ENCODE assay signal across 1 cellular context in the genomic region with DNA sequence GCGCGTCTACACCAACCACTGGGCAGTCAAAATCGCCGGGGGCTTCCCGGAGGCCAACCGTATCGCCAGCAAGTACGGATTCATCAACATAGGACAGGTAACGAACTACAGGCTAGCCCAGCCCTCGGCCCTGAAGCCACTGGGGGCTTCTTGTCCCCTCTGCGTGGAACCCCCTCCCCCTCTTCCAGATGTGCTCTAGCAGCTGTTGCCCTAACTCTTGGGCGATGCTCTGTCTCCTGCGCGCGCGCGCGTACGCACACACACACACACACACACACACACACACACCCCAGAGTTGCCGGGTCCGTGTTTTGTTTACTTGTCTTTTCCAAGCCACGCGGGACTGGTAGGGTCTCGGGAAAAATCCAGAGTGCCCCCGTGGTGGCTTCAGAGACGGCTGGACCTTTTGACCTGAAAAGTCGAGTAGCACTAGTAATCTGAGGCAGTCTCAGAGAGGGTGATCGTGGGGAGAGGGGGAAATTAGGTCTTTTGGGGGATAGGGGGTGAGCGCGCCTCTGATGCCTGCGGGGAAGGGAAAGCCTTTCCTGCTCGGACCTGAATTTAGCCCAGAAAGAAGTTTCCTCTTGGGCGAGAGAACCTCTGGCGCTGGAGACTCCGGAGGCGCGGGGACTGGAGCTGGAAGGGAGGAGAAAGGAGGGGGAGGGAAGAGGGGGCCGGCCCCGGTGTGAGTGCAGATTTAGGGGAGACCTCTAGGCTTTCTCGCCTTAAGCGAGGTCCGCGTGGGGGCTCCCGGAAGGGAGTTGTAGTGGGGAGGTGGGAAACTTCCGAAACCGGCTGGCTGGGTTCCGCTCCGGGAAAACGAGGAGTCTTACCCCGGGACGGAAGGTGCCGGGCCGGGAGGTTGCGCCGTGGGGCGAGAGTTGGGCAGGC.
TF ChIP-seq lines count a peak whose summit lies in the region.

No MANE protein-coding gene starts in this region.

TF ChIP-seq in GM23338, 12 proteins besides CTCF, POLR2A, EP300 and RAD21 (continued from another document):
- TF ChIP-seq, protein P1, sequence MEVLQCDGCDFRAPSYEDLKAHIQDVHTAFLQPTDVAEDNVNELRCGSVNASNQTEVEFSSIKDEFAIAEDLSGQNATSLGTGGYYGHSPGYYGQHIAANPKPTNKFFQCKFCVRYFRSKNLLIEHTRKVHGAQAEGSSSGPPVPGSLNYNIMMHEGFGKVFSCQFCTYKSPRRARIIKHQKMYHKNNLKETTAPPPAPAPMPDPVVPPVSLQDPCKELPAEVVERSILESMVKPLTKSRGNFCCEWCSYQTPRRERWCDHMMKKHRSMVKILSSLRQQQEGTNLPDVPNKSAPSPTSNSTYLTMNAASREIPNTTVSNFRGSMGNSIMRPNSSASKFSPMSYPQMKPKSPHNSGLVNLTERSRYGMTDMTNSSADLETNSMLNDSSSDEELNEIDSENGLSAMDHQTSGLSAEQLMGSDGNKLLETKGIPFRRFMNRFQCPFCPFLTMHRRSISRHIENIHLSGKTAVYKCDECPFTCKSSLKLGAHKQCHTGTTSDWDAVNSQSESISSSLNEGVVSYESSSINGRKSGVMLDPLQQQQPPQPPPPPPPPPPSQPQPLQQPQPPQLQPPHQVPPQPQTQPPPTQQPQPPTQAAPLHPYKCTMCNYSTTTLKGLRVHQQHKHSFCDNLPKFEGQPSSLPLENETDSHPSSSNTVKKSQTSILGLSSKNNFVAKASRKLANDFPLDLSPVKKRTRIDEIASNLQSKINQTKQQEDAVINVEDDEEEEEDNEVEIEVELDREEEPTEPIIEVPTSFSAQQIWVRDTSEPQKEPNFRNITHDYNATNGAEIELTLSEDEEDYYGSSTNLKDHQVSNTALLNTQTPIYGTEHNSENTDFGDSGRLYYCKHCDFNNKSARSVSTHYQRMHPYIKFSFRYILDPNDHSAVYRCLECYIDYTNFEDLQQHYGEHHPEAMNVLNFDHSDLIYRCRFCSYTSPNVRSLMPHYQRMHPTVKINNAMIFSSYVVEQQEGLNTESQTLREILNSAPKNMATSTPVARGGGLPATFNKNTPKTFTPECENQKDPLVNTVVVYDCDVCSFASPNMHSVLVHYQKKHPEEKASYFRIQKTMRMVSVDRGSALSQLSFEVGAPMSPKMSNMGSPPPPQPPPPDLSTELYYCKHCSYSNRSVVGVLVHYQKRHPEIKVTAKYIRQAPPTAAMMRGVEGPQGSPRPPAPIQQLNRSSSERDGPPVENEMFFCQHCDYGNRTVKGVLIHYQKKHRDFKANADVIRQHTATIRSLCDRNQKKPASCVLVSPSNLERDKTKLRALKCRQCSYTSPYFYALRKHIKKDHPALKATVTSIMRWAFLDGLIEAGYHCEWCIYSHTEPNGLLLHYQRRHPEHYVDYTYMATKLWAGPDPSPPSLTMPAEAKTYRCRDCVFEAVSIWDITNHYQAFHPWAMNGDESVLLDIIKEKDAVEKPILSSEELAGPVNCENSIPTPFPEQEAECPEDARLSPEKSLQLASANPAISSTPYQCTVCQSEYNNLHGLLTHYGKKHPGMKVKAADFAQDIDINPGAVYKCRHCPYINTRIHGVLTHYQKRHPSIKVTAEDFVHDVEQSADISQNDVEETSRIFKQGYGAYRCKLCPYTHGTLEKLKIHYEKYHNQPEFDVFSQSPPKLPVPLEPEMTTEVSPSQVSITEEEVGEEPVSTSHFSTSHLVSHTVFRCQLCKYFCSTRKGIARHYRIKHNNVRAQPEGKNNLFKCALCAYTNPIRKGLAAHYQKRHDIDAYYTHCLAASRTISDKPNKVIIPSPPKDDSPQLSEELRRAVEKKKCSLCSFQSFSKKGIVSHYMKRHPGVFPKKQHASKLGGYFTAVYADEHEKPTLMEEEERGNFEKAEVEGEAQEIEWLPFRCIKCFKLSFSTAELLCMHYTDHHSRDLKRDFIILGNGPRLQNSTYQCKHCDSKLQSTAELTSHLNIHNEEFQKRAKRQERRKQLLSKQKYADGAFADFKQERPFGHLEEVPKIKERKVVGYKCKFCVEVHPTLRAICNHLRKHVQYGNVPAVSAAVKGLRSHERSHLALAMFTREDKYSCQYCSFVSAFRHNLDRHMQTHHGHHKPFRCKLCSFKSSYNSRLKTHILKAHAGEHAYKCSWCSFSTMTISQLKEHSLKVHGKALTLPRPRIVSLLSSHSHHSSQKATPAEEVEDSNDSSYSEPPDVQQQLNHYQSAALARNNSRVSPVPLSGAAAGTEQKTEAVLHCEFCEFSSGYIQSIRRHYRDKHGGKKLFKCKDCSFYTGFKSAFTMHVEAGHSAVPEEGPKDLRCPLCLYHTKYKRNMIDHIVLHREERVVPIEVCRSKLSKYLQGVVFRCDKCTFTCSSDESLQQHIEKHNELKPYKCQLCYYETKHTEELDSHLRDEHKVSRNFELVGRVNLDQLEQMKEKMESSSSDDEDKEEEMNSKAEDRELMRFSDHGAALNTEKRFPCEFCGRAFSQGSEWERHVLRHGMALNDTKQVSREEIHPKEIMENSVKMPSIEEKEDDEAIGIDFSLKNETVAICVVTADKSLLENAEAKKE (CRISPR knock-in tag; IDR thresholded peaks at IDR 0.05) = no peak
- TF ChIP-seq, protein P2, sequence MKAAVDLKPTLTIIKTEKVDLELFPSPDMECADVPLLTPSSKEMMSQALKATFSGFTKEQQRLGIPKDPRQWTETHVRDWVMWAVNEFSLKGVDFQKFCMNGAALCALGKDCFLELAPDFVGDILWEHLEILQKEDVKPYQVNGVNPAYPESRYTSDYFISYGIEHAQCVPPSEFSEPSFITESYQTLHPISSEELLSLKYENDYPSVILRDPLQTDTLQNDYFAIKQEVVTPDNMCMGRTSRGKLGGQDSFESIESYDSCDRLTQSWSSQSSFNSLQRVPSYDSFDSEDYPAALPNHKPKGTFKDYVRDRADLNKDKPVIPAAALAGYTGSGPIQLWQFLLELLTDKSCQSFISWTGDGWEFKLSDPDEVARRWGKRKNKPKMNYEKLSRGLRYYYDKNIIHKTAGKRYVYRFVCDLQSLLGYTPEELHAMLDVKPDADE (IDR thresholded peaks at IDR 0.05) = no peak
- TF ChIP-seq POLR2AphosphoS5 (IDR thresholded peaks at IDR 0.05; ENCODE audit: low read depth) = no peak
- TF ChIP-seq CREB1 (CRISPR knock-in tag; IDR thresholded peaks at IDR 0.05; ENCODE audit: low read depth) = no peak
- no peak for TF ChIP-seq EZH2 (IDR thresholded peaks at IDR 0.05; ENCODE audit: low read depth, unreplicated experiment)
- no peak for TF ChIP-seq STAT1 (IDR thresholded peaks at IDR 0.05; ENCODE audit: unreplicated experiment)
- TF ChIP-seq ZNF114 (CRISPR knock-in tag; IDR thresholded peaks at IDR 0.05) = no peak
